ENCODE assay signal across 8 cellular contexts in genomic region chr22:23182289-23183106, GRCh38. TPM values are rescaled to one million over a fixed set of nuclear protein-coding genes. Genes with fewer than 3 reads are reported as not detected.
DNase-seq lines count a peak whose midpoint lies in the region; ATAC-seq and TF ChIP-seq lines count a peak whose summit lies in the region.

No MANE protein-coding gene starts in this region.

- POLR2A ChIA-PET in CD8-positive, alpha-beta memory T cell (lab: Charles Lee): no interaction called here
- POLR2A ChIA-PET in naive thymus-derived CD4-positive, alpha-beta T cell (lab: Charles Lee): interaction anchor here (0.9 to 2.9 kb wide), 5 partner anchors 34 to 99 kb away, joined by 3 to 9 read pairs (median 4); no protein-coding TSS in a partner anchor

- H3K27ac ChIP-seq in CD8-positive, alpha-beta memory T cell (ENCODE audit: low read depth, low read length): peak overlapping the region; percentile 81
- H3K27ac ChIP-seq in KOPT-K1 (ENCODE audit: low read depth, low read length, poor library complexity, severe bottlenecking): peak overlapping the region; percentile 62
- H3K27ac ChIP-seq in dorsolateral prefrontal cortex: peak overlapping the region in 55 of 59 donors; percentile 5 to 86 (median 66)
- peak overlapping the region; percentile 74 for H3K27ac ChIP-seq in naive thymus-derived CD4-positive, alpha-beta T cell (ENCODE audit: low read depth, low read length)
- H3K27ac ChIP-seq in thoracic aorta: peak overlapping the region; percentile 20 to 53

- no peak for TF ChIP-seq CTCF in dorsolateral prefrontal cortex (IDR thresholded peaks at IDR 0.05 in 54 of 56, conservative IDR thresholded peaks at IDR 0.05 in 2 of 56; ENCODE audit: low read depth in 1 of 56, partially characterized antibody in 56 of 56)
- TF ChIP-seq CTCF in thoracic aorta (IDR thresholded peaks at IDR 0.05): no peak

- peaks cover 8% of the 10 kb centered on the region for H3K36me3 ChIP-seq in CD8-positive, alpha-beta memory T cell (ENCODE audit: insufficient read depth, low read length)
- peaks cover 10% of the 10 kb centered on the region for H3K36me3 ChIP-seq in KOPT-K1 (ENCODE audit: insufficient read depth, low read length)
- H3K36me3 ChIP-seq in naive thymus-derived CD4-positive, alpha-beta T cell (ENCODE audit: control insufficient read depth in 2 of 3, insufficient read depth in 3 of 3, low read length in 3 of 3): no peaks in the 10 kb centered on the region
- no peaks in the 10 kb centered on the region for H3K36me3 ChIP-seq in thoracic aorta

- no peaks in the 10 kb centered on the region for H3K27me3 ChIP-seq in CD8-positive, alpha-beta memory T cell (ENCODE audit: insufficient read depth, low read length, poor library complexity, severe bottlenecking)
- H3K27me3 ChIP-seq in dorsolateral prefrontal cortex: no peaks in the 10 kb centered on the region
- no peaks in the 10 kb centered on the region for H3K27me3 ChIP-seq in naive thymus-derived CD4-positive, alpha-beta T cell (ENCODE audit: control insufficient read depth in 2 of 2, insufficient read depth in 2 of 2, low read length in 2 of 2)
- no peaks in the 10 kb centered on the region for H3K27me3 ChIP-seq in thoracic aorta (replicated peaks; ENCODE audit: insufficient read depth)

- H3K4me3 ChIP-seq in CD8-positive, alpha-beta memory T cell (ENCODE audit: low read length): peak overlapping the region; percentile 70
- peak overlapping the region; percentile 52 to 79 (median 69) for H3K4me3 ChIP-seq in dorsolateral prefrontal cortex
- H3K4me3 ChIP-seq in naive thymus-derived CD4-positive, alpha-beta T cell (ENCODE audit: low read length): peak overlapping the region; percentile 61
- peak overlapping the region; percentile 72 for H3K4me3 ChIP-seq in thoracic aorta

- peaks cover 0 to 10% (median 0%) of the 10 kb centered on the region in 3 donors for H3K36me3 Mint-ChIP-seq in CD8-positive, alpha-beta memory T cell
- H3K36me3 Mint-ChIP-seq in naive thymus-derived CD4-positive, alpha-beta T cell: peaks cover 0 to 26% (median 14%) of the 10 kb centered on the region in 5 donors

- H3K9me3 ChIP-seq in CD8-positive, alpha-beta memory T cell (ENCODE audit: low read length): no peaks in the 10 kb centered on the region
- H3K9me3 ChIP-seq in KOPT-K1 (ENCODE audit: insufficient read depth, low read length, poor library complexity, severe bottlenecking) (no peaks in the 10 kb centered on the region), thoracic aorta (no peaks in the 10 kb centered on the region)
- no peaks in the 10 kb centered on the region for H3K9me3 ChIP-seq in naive thymus-derived CD4-positive, alpha-beta T cell (ENCODE audit: control insufficient read depth in 2 of 3, low read length in 3 of 3)

- H3K4me3 Mint-ChIP-seq in CD8-positive, alpha-beta memory T cell: peak overlapping the region; percentile 88 to 99 (median 94)
- peak overlapping the region; percentile 90 to 96 (median 94) for H3K4me3 Mint-ChIP-seq in naive thymus-derived CD4-positive, alpha-beta T cell

- no peaks in the 10 kb centered on the region for H3K9me3 Mint-ChIP-seq in CD8-positive, alpha-beta memory T cell
- H3K9me3 Mint-ChIP-seq in naive thymus-derived CD4-positive, alpha-beta T cell: no peaks in the 10 kb centered on the region

- peak; percentile 47 for ATAC-seq in naive thymus-derived CD4-positive, alpha-beta T cell
- no peak for ATAC-seq in thoracic aorta (ENCODE audit: insufficient number of reproducible peaks, low FRiP score, low read depth)
- ATAC-seq in HG02610 (IDR thresholded peaks at IDR 0.05; ENCODE audit: unreplicated experiment): no peak

- H3K27ac Mint-ChIP-seq in CD8-positive, alpha-beta memory T cell: peak overlapping the region; percentile 73 to 97 (median 92)
- H3K27ac Mint-ChIP-seq in naive thymus-derived CD4-positive, alpha-beta T cell: peak overlapping the region; percentile 82 to 96 (median 88)

- peaks cover 62 to 75% (median 64%) of the 10 kb centered on the region in 3 donors for H3K4me1 Mint-ChIP-seq in CD8-positive, alpha-beta memory T cell
- H3K4me1 Mint-ChIP-seq in naive thymus-derived CD4-positive, alpha-beta T cell: peaks cover 53 to 72% (median 62%) of the 10 kb centered on the region in 7 donors

- H3K27me3 Mint-ChIP-seq in CD8-positive, alpha-beta memory T cell: peaks cover 0 to 2% of the 10 kb centered on the region in 2 donors
- peaks cover 0 to 2% (median 0%) of the 10 kb centered on the region in 5 donors for H3K27me3 Mint-ChIP-seq in naive thymus-derived CD4-positive, alpha-beta T cell

- peak in 4 of 5 donors; percentile 17 to 39 (median 30) for DNase-seq in CD8-positive, alpha-beta memory T cell
- DNase-seq in activated CD4-positive, CD25-positive, alpha-beta regulatory T cell treated with anti-CD3 and anti-CD28 coated beads, Interleukin-2, amount 50 U/mL, for 72 hours: peak; percentile 44
- peak in 2 of 10 donors; percentile 58 for DNase-seq in dorsolateral prefrontal cortex
- DNase-seq in naive thymus-derived CD4-positive, alpha-beta T cell: peak in 7 of 9 donors; percentile 23 to 64 (median 36)
- DNase-seq in thoracic aorta (ENCODE audit: low spot score): no peak
- no peak for DNase-seq in NOMO-1 treated with DMSO at 0.1 percent for 48 hours (lab: John Stamatoyannopoulos, UW; ENCODE audit: unreplicated experiment)

- H3K4me1 ChIP-seq in CD8-positive, alpha-beta memory T cell (ENCODE audit: insufficient read depth, low read length): peaks cover 59% of the 10 kb centered on the region
- H3K4me1 ChIP-seq in naive thymus-derived CD4-positive, alpha-beta T cell (ENCODE audit: control insufficient read depth in 2 of 2, insufficient read depth in 2 of 2, low read length in 2 of 2): peaks cover 34 to 41% of the 10 kb centered on the region in 2 donors
- peaks cover 39 to 71% of the 10 kb centered on the region in 2 donors for H3K4me1 ChIP-seq in thoracic aorta (ENCODE audit: control insufficient read depth in 1 of 2, low read depth in 2 of 2)

- CTCF ChIA-PET in CD8-positive, alpha-beta memory T cell (lab: Charles Lee): interaction anchor here (1.4 to 2.2 kb wide), 4 partner anchors 60 to 107 kb away, joined by 3 to 9 read pairs (median 4); no protein-coding TSS in a partner anchor
- CTCF ChIA-PET in naive thymus-derived CD4-positive, alpha-beta T cell (lab: Charles Lee): interaction anchor here (0.6 to 1.9 kb wide), 7 partner anchors 8 to 99 kb away, joined by 3 to 11 read pairs (median 4); no protein-coding TSS in a partner anchor

- intact Hi-C loops in dorsolateral prefrontal cortex (cut with DNase I): no loop called here
- intact Hi-C loops in naive thymus-derived CD4-positive, alpha-beta T cell (cut with micrococcal nuclease): loop anchor here in 1 of 2 donors (1.0 to 10.0 kb wide), 4 partner anchors 36 to 342 kb away; no protein-coding TSS in a partner anchor

RNA-seq across cellular contexts. Expression of gene BCR, which starts 2.2 kb away (rescaled TPM):
- total RNA-seq in CD8-positive, alpha-beta memory T cell: 10 to 100 TPM; 33.2 to 34.7 TPM
- 18.4 TPM for polyA plus RNA-seq in CD8-positive, alpha-beta memory T cell
- 100 to 1,000 TPM in 90 of 120 experiments, 10 to 100 TPM in 30; 54.7 to 211 (median 113) TPM for total RNA-seq in dorsolateral prefrontal cortex
- total RNA-seq in naive thymus-derived CD4-positive, alpha-beta T cell: 100 to 1,000 TPM in 1 of 5 experiments, 10 to 100 TPM in 4; 56.2 to 103 (median 94.3) TPM
- 10 to 100 TPM in 1 of 2 donors, 1 to 10 TPM in 1; 6.1 to 19.1 TPM for polyA plus RNA-seq in naive thymus-derived CD4-positive, alpha-beta T cell
- 100 to 1,000 TPM in 1 of 2 donors, 10 to 100 TPM in 1; 73.2 to 232 TPM for total RNA-seq in thoracic aorta

RNA-seq across cellular contexts. Expression of gene RAB36, which starts 37.2 kb away (rescaled TPM):
- 1 to 10 TPM in 1 of 2 experiments, under 1 TPM in 1; 0.93 to 1.5 TPM for total RNA-seq in CD8-positive, alpha-beta memory T cell
- polyA plus RNA-seq in CD8-positive, alpha-beta memory T cell: 1.5 TPM
- total RNA-seq in dorsolateral prefrontal cortex (10 to 100 TPM in 101 of 120 experiments, 1 to 10 TPM in 19; 7.2 to 20.6 (median 12.3) TPM), thoracic aorta (1 to 10 TPM; 3.5 to 4.5 TPM)
- 1 to 10 TPM in 1 of 5 experiments, under 1 TPM in 4; 0.10 to 1.2 (median 0.38) TPM for total RNA-seq in naive thymus-derived CD4-positive, alpha-beta T cell
- under 1 TPM; 0.40 to 0.54 TPM for polyA plus RNA-seq in naive thymus-derived CD4-positive, alpha-beta T cell

RNA-seq across cellular contexts. Expression of gene RSPH14, which starts 40.7 kb away (rescaled TPM):
- total RNA-seq in CD8-positive, alpha-beta memory T cell: not detected
- 0.94 TPM for polyA plus RNA-seq in CD8-positive, alpha-beta memory T cell
- total RNA-seq in dorsolateral prefrontal cortex: 10 to 100 TPM in 84 of 120 experiments, 1 to 10 TPM in 36; 3.0 to 22.3 (median 11.9) TPM
- total RNA-seq in naive thymus-derived CD4-positive, alpha-beta T cell: 1 to 10 TPM in 1 of 5 experiments, under 1 TPM in 1, not detected in 3; 0.81 to 1.3 TPM
- under 1 TPM in 1 of 2 donors, not detected in 1; 0.38 TPM for polyA plus RNA-seq in naive thymus-derived CD4-positive, alpha-beta T cell
- total RNA-seq in thoracic aorta: under 1 TPM in 1 of 2 donors, not detected in 1; 0.71 TPM

Comparison
In these comparisons a context has a peak if more than half of its experiments do, and no peak if none do; other contexts are left out.
1. DNase-seq: peak in CD8-positive, alpha-beta memory T cell (4 of 5), activated CD4-positive, CD25-positive, alpha-beta regulatory T cell treated with anti-CD3 and anti-CD28 coated beads, Interleukin-2, amount 50 U/mL, for 72 hours (single experiment) and naive thymus-derived CD4-positive, alpha-beta T cell (7 of 9); none in thoracic aorta (single experiment) and NOMO-1 treated with DMSO at 0.1 percent for 48 hours (single experiment).
2. Peak in every context shown above with its lines, with median percentiles within 50 percentile points of each other: H3K27ac ChIP-seq and H3K4me3 ChIP-seq.